In genomic region chr4:40055873-40056721, GRCh38 we compare ENCODE assay signal across 1 cellular context.
TF ChIP-seq lines count a peak whose summit lies in the region.

No MANE protein-coding gene starts in this region.

TF ChIP-seq in HepG2, 621 proteins besides CTCF, POLR2A, EP300 and RAD21 (continued from another document and continues in another):
- TF ChIP-seq ARID3A (IDR thresholded peaks at IDR 0.05; ENCODE audit: low read depth, low read length), result no peak
- no peak for TF ChIP-seq WIZ (CRISPR knock-in tag; IDR thresholded peaks at IDR 0.05)
- TF ChIP-seq ZNF331 (CRISPR knock-in tag; IDR thresholded peaks at IDR 0.05), result no peak
- no peak for TF ChIP-seq KDM3A (CRISPR knock-in tag; IDR thresholded peaks at IDR 0.05; ENCODE audit: low read depth)
- 0 out of 2 replicates have a peak, but pooled peaks have one; percentile 14 for TF ChIP-seq HNRNPL (IDR thresholded peaks at IDR 0.05; ENCODE audit: low read depth, low read length)
- no peak for TF ChIP-seq FUBP1 (CRISPR knock-in tag; IDR thresholded peaks at IDR 0.05; ENCODE audit: borderline replicate concordance)
- TF ChIP-seq ZNF772 (CRISPR knock-in tag; IDR thresholded peaks at IDR 0.05), result no peak
- TF ChIP-seq ZNF878 (CRISPR knock-in tag; IDR thresholded peaks at IDR 0.05), result no peak
- TF ChIP-seq ZNF383 (CRISPR knock-in tag; IDR thresholded peaks at IDR 0.05; ENCODE audit: borderline replicate concordance), result no peak
- TF ChIP-seq STAT6 (CRISPR knock-in tag; IDR thresholded peaks at IDR 0.05; ENCODE audit: borderline replicate concordance), result no peak
- 0 out of 2 replicates have a peak, but pooled peaks have one; percentile 28 for TF ChIP-seq FOXO1 (CRISPR knock-in tag; IDR thresholded peaks at IDR 0.05)
- no peak; the same call in 1 of the 2 replicates for TF ChIP-seq BRCA1 (CRISPR knock-in tag; IDR thresholded peaks at IDR 0.05)
- TF ChIP-seq KLF15 (CRISPR knock-in tag; IDR thresholded peaks at IDR 0.05; ENCODE audit: borderline replicate concordance), result no peak
- no peak for TF ChIP-seq ZNF704 (CRISPR knock-in tag; IDR thresholded peaks at IDR 0.05; ENCODE audit: borderline replicate concordance)
- TF ChIP-seq TOPORS (CRISPR knock-in tag; IDR thresholded peaks at IDR 0.05), result no peak
- no peak for TF ChIP-seq ZNF629 (CRISPR knock-in tag; conservative IDR thresholded peaks at IDR 0.05)
- TF ChIP-seq PAWR (CRISPR knock-in tag; IDR thresholded peaks at IDR 0.05; ENCODE audit: borderline replicate concordance), result no peak
- TF ChIP-seq ZNF652 (CRISPR knock-in tag; IDR thresholded peaks at IDR 0.05; ENCODE audit: borderline replicate concordance, low read depth), result no peak
- TF ChIP-seq NCOA1 (CRISPR knock-in tag; IDR thresholded peaks at IDR 0.05), result no peak
- no peak for TF ChIP-seq MAFF (IDR thresholded peaks at IDR 0.05; ENCODE audit: low read depth, low read length)
- TF ChIP-seq ZC3H13 (CRISPR knock-in tag; IDR thresholded peaks at IDR 0.05), result no peak
- TF ChIP-seq ATF5 (CRISPR knock-in tag; IDR thresholded peaks at IDR 0.05; ENCODE audit: low read depth), result 0 out of 2 replicates have a peak, but pooled peaks have one; percentile 67
- no peak for TF ChIP-seq ZNF460 (CRISPR knock-in tag; IDR thresholded peaks at IDR 0.05; ENCODE audit: borderline replicate concordance)
- TF ChIP-seq JDP2 (CRISPR knock-in tag; IDR thresholded peaks at IDR 0.05; ENCODE audit: borderline replicate concordance), result no peak
- TF ChIP-seq FOXK2 (IDR thresholded peaks at IDR 0.05), result no peak
- no peak for TF ChIP-seq ZNF572 (CRISPR knock-in tag; IDR thresholded peaks at IDR 0.05)
- no peak for TF ChIP-seq RORA (CRISPR knock-in tag; IDR thresholded peaks at IDR 0.05)
- no peak for TF ChIP-seq ZFP37 (CRISPR knock-in tag; IDR thresholded peaks at IDR 0.05; ENCODE audit: borderline replicate concordance)
- TF ChIP-seq ELF4 (CRISPR knock-in tag; IDR thresholded peaks at IDR 0.05; ENCODE audit: borderline replicate concordance), result no peak
- no peak for TF ChIP-seq TFDP2 (CRISPR knock-in tag; IDR thresholded peaks at IDR 0.05)
- TF ChIP-seq SIX1 (CRISPR knock-in tag; IDR thresholded peaks at IDR 0.05; ENCODE audit: borderline replicate concordance), result no peak
- no peak for TF ChIP-seq NFRKB (IDR thresholded peaks at IDR 0.05)
- no peak for TF ChIP-seq ZBTB26 (CRISPR knock-in tag; IDR thresholded peaks at IDR 0.05; ENCODE audit: borderline replicate concordance)
- no peak for TF ChIP-seq ZNF432 (CRISPR knock-in tag; IDR thresholded peaks at IDR 0.05; ENCODE audit: borderline replicate concordance)
- TF ChIP-seq MLLT10 (CRISPR knock-in tag; IDR thresholded peaks at IDR 0.05), result no peak
- TF ChIP-seq ZNF496 (CRISPR knock-in tag; IDR thresholded peaks at IDR 0.05; ENCODE audit: insufficient replicate concordance), result no peak
- no peak for TF ChIP-seq FOSL1 (CRISPR knock-in tag; IDR thresholded peaks at IDR 0.05; ENCODE audit: borderline replicate concordance)
- TF ChIP-seq ZNF205 (CRISPR knock-in tag; IDR thresholded peaks at IDR 0.05), result no peak
- no peak for TF ChIP-seq CEBPG (CRISPR knock-in tag; IDR thresholded peaks at IDR 0.05)
- peak; percentile 55 for TF ChIP-seq ATF7-NPFF (CRISPR knock-in tag; IDR thresholded peaks at IDR 0.05; ENCODE audit: low read depth)
- TF ChIP-seq NBN (conservative IDR thresholded peaks at IDR 0.05), result no peak
- TF ChIP-seq ZFP91 (CRISPR knock-in tag; IDR thresholded peaks at IDR 0.05; ENCODE audit: borderline replicate concordance), result 0 out of 2 replicates have a peak, but pooled peaks have one; percentile 44
- no peak for TF ChIP-seq ZMAT5 (CRISPR knock-in tag; IDR thresholded peaks at IDR 0.05; ENCODE audit: borderline replicate concordance, low read depth)
- TF ChIP-seq ATF2 (CRISPR knock-in tag; IDR thresholded peaks at IDR 0.05), result 0 out of 2 replicates have a peak, but pooled peaks have one; percentile 40
- no peak; the same call in 1 of the 2 replicates for TF ChIP-seq SALL2 (CRISPR knock-in tag; IDR thresholded peaks at IDR 0.05)
- no peak for TF ChIP-seq HMG20B (CRISPR knock-in tag; conservative IDR thresholded peaks at IDR 0.05)
- TF ChIP-seq ZFP1 (CRISPR knock-in tag; IDR thresholded peaks at IDR 0.05), result no peak
- TF ChIP-seq ZNF24 (IDR thresholded peaks at IDR 0.05), result no peak
- no peak for TF ChIP-seq ZNF616 (CRISPR knock-in tag; IDR thresholded peaks at IDR 0.05; ENCODE audit: low read depth)
- 0 out of 2 replicates have a peak, but pooled peaks have one; percentile 27 for TF ChIP-seq HNF4G (IDR thresholded peaks at IDR 0.05; ENCODE audit: borderline replicate concordance, low read depth, low read length)
- TF ChIP-seq HNF4G (CRISPR knock-in tag; IDR thresholded peaks at IDR 0.05; ENCODE audit: borderline replicate concordance, low read depth), result no peak
